ENCODE assay signal across 12 cellular contexts in the genomic region with DNA sequence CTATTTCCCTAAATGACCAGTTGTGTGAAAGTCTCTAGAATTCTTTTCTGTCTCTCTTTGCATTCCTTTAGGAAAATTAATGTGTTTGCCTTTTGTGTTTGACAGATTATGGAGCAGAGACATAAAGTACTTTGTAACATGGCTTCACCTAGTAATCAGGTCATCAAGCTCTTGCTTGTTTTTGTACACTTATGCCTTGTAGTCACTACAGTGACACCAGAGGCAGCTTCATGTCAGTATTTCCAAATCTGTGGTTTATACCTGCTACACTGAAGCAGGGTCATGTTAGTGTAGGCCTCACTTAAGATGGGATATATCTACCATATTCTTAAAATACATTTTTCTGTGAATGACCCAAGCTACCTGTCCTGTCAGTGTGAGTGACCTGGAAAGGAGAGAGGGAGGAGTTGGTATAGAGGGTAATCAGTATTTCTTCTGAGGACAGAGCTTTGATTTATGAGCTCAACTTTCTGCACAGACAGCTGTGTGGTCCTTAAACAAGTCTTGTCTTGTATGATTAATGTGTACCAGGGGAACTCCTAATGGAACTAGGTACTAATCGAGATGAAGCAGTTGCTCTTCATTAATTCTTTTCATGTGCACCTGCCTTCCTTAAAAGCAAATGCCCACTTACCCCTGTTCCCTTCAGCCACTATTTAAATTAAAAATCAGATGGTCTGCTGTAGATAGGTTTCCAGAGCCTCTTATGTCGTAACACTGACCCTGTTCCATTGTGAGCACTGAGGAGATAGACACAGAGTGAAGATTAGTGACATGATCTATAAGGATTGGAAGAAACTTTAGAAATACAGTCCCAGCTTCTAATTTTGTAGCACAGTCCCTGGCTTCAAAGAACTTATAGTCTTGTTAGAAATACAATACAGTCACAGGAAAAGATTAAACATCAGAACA. TPM values are rescaled to one million over a fixed set of nuclear protein-coding genes. Genes with fewer than 3 reads are reported as not detected.
DNase-seq lines count a peak whose midpoint lies in the region; ATAC-seq and TF ChIP-seq lines count a peak whose summit lies in the region.
"Had no signal": no experiment of that assay in that cellular context is flagged by ENCODE, and none has a peak within 500 bp of the region (broad histone marks: within the 10 kb centered on the region; RNA-seq: fewer than 3 reads in every experiment).

No MANE protein-coding gene starts in this region.

- H3F3A ChIP-seq in OCI-LY1 (ENCODE audit: insufficient read depth, low read length) = no peaks in the 10 kb centered on the region

- no peak overlapping the region for H2AFZ ChIP-seq in OCI-LY1 (ENCODE audit: low read length)

- TF ChIP-seq CTCF in OCI-LY1 (IDR thresholded peaks at IDR 0.05; ENCODE audit: low read length) (no peak), fibroblast of villous mesenchyme (IDR thresholded peaks at IDR 0.05; ENCODE audit: insufficient read depth, low read depth, low read length) (no peak)

- H3K27me3 ChIP-seq in CD4-positive, CD25-positive, alpha-beta regulatory T cell (ENCODE audit: control insufficient read depth, insufficient read depth, low read length) = no peaks in the 10 kb centered on the region
- H3K27me3 ChIP-seq in OCI-LY1 (ENCODE audit: insufficient read depth, low read length) = no peaks in the 10 kb centered on the region

- peak overlapping the region; percentile 26 to 34 (median 29) for H3K27ac Mint-ChIP-seq in CD4-positive, CD25-positive, alpha-beta regulatory T cell

- no peaks in the 10 kb centered on the region for H3K9me3 ChIP-seq in CD4-positive, CD25-positive, alpha-beta regulatory T cell (ENCODE audit: control insufficient read depth in 2 of 2, low read length in 2 of 2)
- H3K9me3 ChIP-seq in OCI-LY1 (ENCODE audit: low read length) = no peaks in the 10 kb centered on the region

- H4K20me1 ChIP-seq in OCI-LY1 (ENCODE audit: insufficient read depth, low read length) = no peaks in the 10 kb centered on the region

- H3K4me1 Mint-ChIP-seq in CD4-positive, CD25-positive, alpha-beta regulatory T cell = peaks cover 27 to 52% (median 35%) of the 10 kb centered on the region in 4 donors

- peaks cover 21% of the 10 kb centered on the region for H3K4me1 ChIP-seq in CD4-positive, CD25-positive, alpha-beta regulatory T cell (ENCODE audit: control insufficient read depth, insufficient read depth, low read length, poor library complexity, severe bottlenecking)
- H3K4me1 ChIP-seq in OCI-LY1 (ENCODE audit: insufficient read depth, low read length, severe bottlenecking) = peaks cover 34% of the 10 kb centered on the region

- no peak overlapping the region for H3K4me3 ChIP-seq in CD4-positive, CD25-positive, alpha-beta regulatory T cell (ENCODE audit: low read depth, low read length)
- no peak overlapping the region for H3K4me3 ChIP-seq in OCI-LY1 (ENCODE audit: low read depth, low read length, poor library complexity, severe bottlenecking)
- no peak overlapping the region for H3K4me3 ChIP-seq in fibroblast of villous mesenchyme (ENCODE audit: low read depth, low read length)

- POLR2A ChIA-PET in HEK293T (lab: Yijun Ruan, JAX) = no interaction called here

- H3K36me3 Mint-ChIP-seq in CD4-positive, CD25-positive, alpha-beta regulatory T cell = no peaks in the 10 kb centered on the region
- H3K36me3 Mint-ChIP-seq: naive B cell had no signal

- H3K9me2 ChIP-seq in OCI-LY1 (ENCODE audit: low read depth, low read length) = no peaks in the 10 kb centered on the region

- peak in 1 of 3 donors; percentile 7 for DNase-seq in CD4-positive, CD25-positive, alpha-beta regulatory T cell
- no peak for DNase-seq in HEK293T (ENCODE audit: extremely low spot score)
- peak; percentile 22 for DNase-seq in fibroblast of villous mesenchyme (ENCODE audit: low read depth)
- DNase-seq in SIG-M5 treated with dmso at 0.1 percent for 504 hours (lab: John Stamatoyannopoulos, UW; ENCODE audit: unreplicated experiment) = no peak
- no peak for DNase-seq in hypothalamus (lab: John Stamatoyannopoulos, UW)
- DNase-seq: activated T-cell treated with anti-CD3 and anti-CD28 coated beads for 4 hours, naive B cell, small intestine had no signal

- H3K4me2 ChIP-seq in OCI-LY1 (ENCODE audit: low read length) = no peak overlapping the region

- peak in 1 of 2 donors; percentile 26 for ATAC-seq in CD4-positive, CD25-positive, alpha-beta regulatory T cell (ENCODE audit: low read depth in 2 of 2)
- ATAC-seq in HG03139 (IDR thresholded peaks at IDR 0.05; ENCODE audit: unreplicated experiment) = no peak
- no peak for ATAC-seq in HG02981 (IDR thresholded peaks at IDR 0.05; ENCODE audit: unreplicated experiment)

- no peak overlapping the region for H3K9ac ChIP-seq in OCI-LY1 (ENCODE audit: low read length)

- H3K27me3 Mint-ChIP-seq in CD4-positive, CD25-positive, alpha-beta regulatory T cell = no peaks in the 10 kb centered on the region
- H3K27me3 Mint-ChIP-seq: naive B cell had no signal

- CTCF ChIA-PET in HEK293T (lab: Yijun Ruan, JAX) = interaction anchor here (1.1 kb wide), 1 partner anchor 26 kb away, joined by 3 read pairs; no protein-coding TSS in a partner anchor

- H3K36me3 ChIP-seq in CD4-positive, CD25-positive, alpha-beta regulatory T cell (ENCODE audit: control insufficient read depth, insufficient read depth, low read length) = peaks cover 7% of the 10 kb centered on the region
- H3K36me3 ChIP-seq in OCI-LY1 (ENCODE audit: insufficient read depth, low read length) = peaks cover 9% of the 10 kb centered on the region; the same call in 1 of the 2 replicates

- no peak overlapping the region for H3K27ac ChIP-seq in CD4-positive, CD25-positive, alpha-beta regulatory T cell (ENCODE audit: insufficient read depth, low read length, poor library complexity, severe bottlenecking)
- peak overlapping the region; percentile 26 for H3K27ac ChIP-seq in OCI-LY1 (ENCODE audit: low read depth, low read length, poor library complexity, severe bottlenecking)
- H3K27ac ChIP-seq: C4-2B had no signal

- no peak overlapping the region for H3K4me3 Mint-ChIP-seq in CD4-positive, CD25-positive, alpha-beta regulatory T cell
- H3K4me3 Mint-ChIP-seq: naive B cell had no signal

- H3K79me2 ChIP-seq in OCI-LY1 (ENCODE audit: insufficient read depth, low read length) = peaks cover 5% of the 10 kb centered on the region; the same call in 1 of the 2 replicates

- no peaks in the 10 kb centered on the region for H3K9me3 Mint-ChIP-seq in CD4-positive, CD25-positive, alpha-beta regulatory T cell
- H3K9me3 Mint-ChIP-seq: naive B cell had no signal

TF ChIP-seq in HEK293T, 16 proteins besides CTCF, POLR2A, EP300 and RAD21:
- no peak for TF ChIP-seq FOXK2 (IDR thresholded peaks at IDR 0.05)
- TF ChIP-seq, protein P1, sequence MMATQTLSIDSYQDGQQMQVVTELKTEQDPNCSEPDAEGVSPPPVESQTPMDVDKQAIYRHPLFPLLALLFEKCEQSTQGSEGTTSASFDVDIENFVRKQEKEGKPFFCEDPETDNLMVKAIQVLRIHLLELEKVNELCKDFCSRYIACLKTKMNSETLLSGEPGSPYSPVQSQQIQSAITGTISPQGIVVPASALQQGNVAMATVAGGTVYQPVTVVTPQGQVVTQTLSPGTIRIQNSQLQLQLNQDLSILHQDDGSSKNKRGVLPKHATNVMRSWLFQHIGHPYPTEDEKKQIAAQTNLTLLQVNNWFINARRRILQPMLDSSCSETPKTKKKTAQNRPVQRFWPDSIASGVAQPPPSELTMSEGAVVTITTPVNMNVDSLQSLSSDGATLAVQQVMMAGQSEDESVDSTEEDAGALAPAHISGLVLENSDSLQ (IDR thresholded peaks at IDR 0.05) = peak; percentile 71

RNA-seq across cellular contexts. Expression of a gene that starts 45.7 kb away (rescaled TPM):
- total RNA-seq in CD4-positive, CD25-positive, alpha-beta regulatory T cell = 20.3 TPM
- 1 to 10 TPM; 5.0 to 6.4 (median 5.6) TPM for polyA plus RNA-seq in CD4-positive, CD25-positive, alpha-beta regulatory T cell
- total RNA-seq in fibroblast of villous mesenchyme = 19.0 and 19.9 TPM in 2 replicates

RNA-seq across cellular contexts. Expression of a gene that starts 55.8 kb away (rescaled TPM):
- total RNA-seq in CD4-positive, CD25-positive, alpha-beta regulatory T cell = not detected
- polyA plus RNA-seq in CD4-positive, CD25-positive, alpha-beta regulatory T cell = under 1 TPM; 0.16 to 0.45 (median 0.31) TPM
- total RNA-seq in fibroblast of villous mesenchyme = under 0.01 TPM in 2 replicates
